8 cellular contexts compared by ENCODE assay signal in the genomic region with DNA sequence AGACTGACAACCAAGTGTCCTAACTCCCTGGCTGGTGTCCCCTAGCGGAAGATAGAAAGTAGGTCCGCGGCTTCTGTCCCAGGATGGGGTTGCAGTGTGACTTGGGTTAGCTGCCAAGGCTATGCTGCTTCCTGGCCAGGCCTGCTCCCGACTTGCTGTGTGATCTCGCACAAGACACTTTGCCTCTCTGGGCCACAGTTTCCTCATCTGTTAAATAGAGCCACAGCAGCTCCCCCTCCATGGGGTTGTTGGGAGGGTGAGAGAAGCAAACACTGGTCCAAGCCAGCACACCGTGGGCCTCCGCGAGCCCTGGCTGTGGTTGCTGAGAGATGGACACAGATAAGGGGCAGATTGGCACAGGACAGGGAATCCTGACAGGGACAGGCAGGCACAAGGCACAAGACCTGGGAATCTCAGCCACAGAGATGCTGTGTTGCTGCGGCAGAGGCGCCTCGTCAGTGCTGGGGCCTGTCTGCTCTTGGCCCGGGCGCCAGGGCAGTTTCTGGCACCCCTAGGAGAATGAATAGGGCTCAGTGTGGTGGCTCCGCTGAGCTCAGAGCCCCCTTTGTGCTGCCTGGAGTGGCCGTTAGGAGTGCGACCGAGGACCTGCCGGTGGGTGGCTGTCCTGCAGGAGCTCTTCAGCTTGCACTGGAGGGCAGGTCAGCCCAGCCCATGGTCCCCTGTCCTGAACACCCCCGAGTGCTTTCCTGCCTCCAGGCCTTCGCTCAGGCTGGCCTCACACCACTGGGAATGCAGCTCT. TPM values are rescaled to one million over a fixed set of nuclear protein-coding genes. Genes with fewer than 3 reads are reported as not detected.
A peak's percentile ranks its signal among the peaks of the same experiment; 100 is the strongest.
DNase-seq lines count a peak whose midpoint lies in the region; ATAC-seq and TF ChIP-seq lines count a peak whose summit lies in the region.

No MANE protein-coding gene starts in this region.

- H3K79me2 ChIP-seq in KMS-11 (ENCODE audit: insufficient read depth, low read depth): peaks cover 22% of the 10 kb centered on the region

- ATAC-seq in CD4-positive, alpha-beta T cell (ENCODE audit: poor library complexity): no peak
- no peak for ATAC-seq in activated naive CD8-positive, alpha-beta T cell treated with anti-CD3 and anti-CD28 coated beads, Interleukin-2, amount 50 U/mL, for 24 hours
- no peak for ATAC-seq in naive thymus-derived CD8-positive, alpha-beta T cell
- ATAC-seq in HG02642 (IDR thresholded peaks at IDR 0.05; ENCODE audit: poor library complexity, unreplicated experiment): no peak
- ATAC-seq in gastrocnemius medialis: no peak

- CTCF ChIA-PET in CD4-positive, alpha-beta T cell (lab: Charles Lee): interaction anchor here (3.4 kb wide), 1 partner anchor 45 kb away, joined by 17 read pairs; the partner anchor contains the start of gene TOR2A

- H3K27me3 Mint-ChIP-seq in CD4-positive, alpha-beta T cell: no peaks in the 10 kb centered on the region
- H3K27me3 Mint-ChIP-seq in activated naive CD8-positive, alpha-beta T cell treated with anti-CD3 and anti-CD28 coated beads, Interleukin-2, amount 50 U/mL, for 24 hours: no peaks in the 10 kb centered on the region
- H3K27me3 Mint-ChIP-seq in naive thymus-derived CD8-positive, alpha-beta T cell: no peaks in the 10 kb centered on the region

- POLR2A ChIA-PET in CD4-positive, alpha-beta T cell (lab: Charles Lee): interaction anchor here (0.6 to 1.8 kb wide), 4 partner anchors 9 to 45 kb away, joined by 3 to 5 read pairs (median 4); no protein-coding TSS in a partner anchor
- POLR2A ChIA-PET in naive thymus-derived CD8-positive, alpha-beta T cell (lab: Charles Lee): interaction anchor here (0.6 to 9.1 kb wide), 10 partner anchors 14 to 850 kb away, joined by 3 to 237 read pairs (median 5); partner anchors contain the start of gene TOR2A

- peak overlapping the region; percentile 98; the same call in 1 of the 2 replicates for H3K4me2 ChIP-seq in KMS-11

- no peaks in the 10 kb centered on the region for H4K20me1 ChIP-seq in KMS-11 (ENCODE audit: insufficient read depth)

- in situ Hi-C loops in gastrocnemius medialis (cut with MboI; ENCODE audit: low sequenced_read_pairs in 4 of 4): loop anchor here (5.0 to 10.0 kb wide), 2 partner anchors 43 to 46 kb away; partner anchors contain the start of gene TOR2A (in 4 of the 4)

- no peaks in the 10 kb centered on the region for H3K9me3 Mint-ChIP-seq in CD4-positive, alpha-beta T cell
- H3K9me3 Mint-ChIP-seq in activated naive CD8-positive, alpha-beta T cell treated with anti-CD3 and anti-CD28 coated beads, Interleukin-2, amount 50 U/mL, for 24 hours: no peaks in the 10 kb centered on the region
- H3K9me3 Mint-ChIP-seq in naive thymus-derived CD8-positive, alpha-beta T cell: no peaks in the 10 kb centered on the region

- no peak for TF ChIP-seq CTCF in CD4-positive, alpha-beta T cell (IDR thresholded peaks at IDR 0.05)
- TF ChIP-seq CTCF in KMS-11 (conservative IDR thresholded peaks at IDR 0.05; ENCODE audit: low read depth, low read length) (no peak), gastrocnemius medialis (IDR thresholded peaks at IDR 0.05 in 4 of 5, conservative IDR thresholded peaks at IDR 0.05 in 1 of 5) (no peak)

- peaks cover 54% of the 10 kb centered on the region for H3K4me1 ChIP-seq in KMS-11 (ENCODE audit: low read depth, poor library complexity, severe bottlenecking)
- H3K4me1 ChIP-seq in gastrocnemius medialis: peaks cover 0 to 4% of the 10 kb centered on the region in 2 donors

- H3K9ac ChIP-seq in KMS-11: no peak overlapping the region; the same call in 1 of the 2 replicates

- H3K27ac Mint-ChIP-seq in CD4-positive, alpha-beta T cell: peak overlapping the region; percentile 97
- peak overlapping the region; percentile 100 for H3K27ac Mint-ChIP-seq in activated naive CD8-positive, alpha-beta T cell treated with anti-CD3 and anti-CD28 coated beads, Interleukin-2, amount 50 U/mL, for 24 hours
- peak overlapping the region; percentile 89 to 99 (median 96) for H3K27ac Mint-ChIP-seq in naive thymus-derived CD8-positive, alpha-beta T cell

- intact Hi-C loops in CD4-positive, alpha-beta T cell (cut with DNase I, micrococcal nuclease): no loop called here
- intact Hi-C loops in gastrocnemius medialis (cut with DNase I; ENCODE audit: low total_unique reads): no loop called here

- peak overlapping the region; percentile 90 for H3K27ac ChIP-seq in CD4-positive, alpha-beta T cell (ENCODE audit: low read depth, low read length)
- H3K27ac ChIP-seq in KMS-11: peak overlapping the region; percentile 98
- no peak overlapping the region for H3K27ac ChIP-seq in gastrocnemius medialis

- H3K4me1 Mint-ChIP-seq in CD4-positive, alpha-beta T cell (ENCODE audit: low read depth): peaks cover 77% of the 10 kb centered on the region
- peaks cover 70% of the 10 kb centered on the region for H3K4me1 Mint-ChIP-seq in activated naive CD8-positive, alpha-beta T cell treated with anti-CD3 and anti-CD28 coated beads, Interleukin-2, amount 50 U/mL, for 24 hours
- peaks cover 31 to 77% (median 64%) of the 10 kb centered on the region in 4 donors for H3K4me1 Mint-ChIP-seq in naive thymus-derived CD8-positive, alpha-beta T cell

- H3K4me3 ChIP-seq in KMS-11 (IDR thresholded peaks at IDR 0.05; ENCODE audit: insufficient read depth, low read depth, low read length) (no peak overlapping the region), gastrocnemius medialis (no peak overlapping the region)

- TF ChIP-seq POLR2A in gastrocnemius medialis (IDR thresholded peaks at IDR 0.05): no peak

- H3K36me3 ChIP-seq in KMS-11 (ENCODE audit: insufficient read depth) (no peaks in the 10 kb centered on the region), gastrocnemius medialis (no peaks in the 10 kb centered on the region)

- peak overlapping the region; percentile 70 for H3K4me3 Mint-ChIP-seq in CD4-positive, alpha-beta T cell
- peak overlapping the region; percentile 34 for H3K4me3 Mint-ChIP-seq in activated naive CD8-positive, alpha-beta T cell treated with anti-CD3 and anti-CD28 coated beads, Interleukin-2, amount 50 U/mL, for 24 hours
- peak overlapping the region in 9 of 10 donors; percentile 0 to 100 (median 52) for H3K4me3 Mint-ChIP-seq in naive thymus-derived CD8-positive, alpha-beta T cell

- H2AFZ ChIP-seq in KMS-11 (ENCODE audit: low read depth): no peak overlapping the region

- H3K36me3 Mint-ChIP-seq in CD4-positive, alpha-beta T cell (ENCODE audit: low read depth): peaks cover 18% of the 10 kb centered on the region
- H3K36me3 Mint-ChIP-seq in activated naive CD8-positive, alpha-beta T cell treated with anti-CD3 and anti-CD28 coated beads, Interleukin-2, amount 50 U/mL, for 24 hours (ENCODE audit: low read depth): peaks cover 3% of the 10 kb centered on the region
- H3K36me3 Mint-ChIP-seq in naive thymus-derived CD8-positive, alpha-beta T cell: peaks cover 0 to 5% (median 2%) of the 10 kb centered on the region in 3 donors

- no peak for DNase-seq in CD4-positive, alpha-beta T cell
- DNase-seq in activated naive CD8-positive, alpha-beta T cell treated with anti-CD3 and anti-CD28 coated beads, Interleukin-2, amount 50 U/mL, for 24 hours: no peak
- DNase-seq in naive thymus-derived CD8-positive, alpha-beta T cell: no peak
- DNase-seq in T1000 (lab: John Stamatoyannopoulos, UW): no peak
- no peak for DNase-seq in NCI-H510A (lab: John Stamatoyannopoulos, UW)
- no peak for DNase-seq in gastrocnemius medialis

- H3K27me3 ChIP-seq in CD4-positive, alpha-beta T cell (ENCODE audit: control insufficient read depth, insufficient read depth, low read length): no peaks in the 10 kb centered on the region
- no peaks in the 10 kb centered on the region for H3K27me3 ChIP-seq in KMS-11 (ENCODE audit: insufficient read depth, low read depth)
- no peaks in the 10 kb centered on the region for H3K27me3 ChIP-seq in gastrocnemius medialis

- no peaks in the 10 kb centered on the region for H3K9me3 ChIP-seq in CD4-positive, alpha-beta T cell (ENCODE audit: control insufficient read depth, low read length)
- no peaks in the 10 kb centered on the region for H3K9me3 ChIP-seq in gastrocnemius medialis

RNA-seq across cellular contexts. Expression of gene SH2D3C, which starts 1.8 kb away (rescaled TPM):
- total RNA-seq in CD4-positive, alpha-beta T cell: 10 to 100 TPM; 10.9 to 11.8 TPM
- total RNA-seq in naive thymus-derived CD8-positive, alpha-beta T cell: 10 to 100 TPM; 42.8 to 45.1 TPM
- 10 to 100 TPM; 13.8 to 50.8 (median 23.5) TPM for polyA plus RNA-seq in naive thymus-derived CD8-positive, alpha-beta T cell
- 1 to 10 TPM; 4.7 to 8.1 (median 5.2) TPM for total RNA-seq in gastrocnemius medialis

RNA-seq across cellular contexts. Expression of gene CDK9, which starts 5.5 kb away (rescaled TPM):
- 100 to 1,000 TPM; 117 to 121 TPM for total RNA-seq in CD4-positive, alpha-beta T cell
- total RNA-seq in naive thymus-derived CD8-positive, alpha-beta T cell: 100 to 1,000 TPM; 142 to 147 TPM
- 10 to 100 TPM; 28.3 to 62.9 (median 38.9) TPM for polyA plus RNA-seq in naive thymus-derived CD8-positive, alpha-beta T cell
- 10 to 100 TPM; 50.3 to 71.2 (median 51.2) TPM for total RNA-seq in gastrocnemius medialis

RNA-seq across cellular contexts. Expression of gene FPGS, which starts 22.4 kb away (rescaled TPM):
- total RNA-seq in CD4-positive, alpha-beta T cell: 10 to 100 TPM; 58.0 to 66.6 TPM
- total RNA-seq in naive thymus-derived CD8-positive, alpha-beta T cell: 100 to 1,000 TPM; 155 to 158 TPM
- 10 to 100 TPM; 51.7 to 54.8 (median 53.4) TPM for polyA plus RNA-seq in naive thymus-derived CD8-positive, alpha-beta T cell
- total RNA-seq in gastrocnemius medialis: 10 to 100 TPM; 36.4 to 87.6 (median 47.7) TPM

RNA-seq across cellular contexts. Expression of gene TOR2A, which starts 45.2 kb away (rescaled TPM):
- total RNA-seq in CD4-positive, alpha-beta T cell: 1 to 10 TPM; 7.6 to 8.2 TPM
- total RNA-seq in naive thymus-derived CD8-positive, alpha-beta T cell: 10 to 100 TPM in 1 of 2 experiments, 1 to 10 TPM in 1; 9.8 to 13.9 TPM
- 10 to 100 TPM; 18.1 to 24.7 (median 23.5) TPM for polyA plus RNA-seq in naive thymus-derived CD8-positive, alpha-beta T cell
- total RNA-seq in gastrocnemius medialis: 10 to 100 TPM in 2 of 4 donors, 1 to 10 TPM in 2; 3.2 to 10.6 (median 9.6) TPM

Comparison
In these comparisons a context has a peak if more than half of its experiments do, and no peak if none do; other contexts are left out.
1. H3K27ac ChIP-seq: peak in CD4-positive, alpha-beta T cell (single experiment) and KMS-11 (single experiment); none in gastrocnemius medialis (0 of 4).
2. Peak in every context shown above with its lines, with median percentiles within 50 percentile points of each other: H3K27ac Mint-ChIP-seq and H3K4me3 Mint-ChIP-seq.